Comparison of ENCODE assay signal across 1 cellular context in genomic region chr11:59601788-59602187, GRCh38.
TF ChIP-seq lines count a peak whose summit lies in the region.

No MANE protein-coding gene starts in this region.

TF ChIP-seq in HepG2, 621 proteins besides CTCF, POLR2A, EP300 and RAD21 (continued from another document):
- TF ChIP-seq TFE3 (CRISPR knock-in tag; IDR thresholded peaks at IDR 0.05): no peak
TF ChIP-seq in HepG2: peak in this region for 0.
